8 cellular contexts compared by ENCODE assay signal in genomic region chr16:85611455-85612190, GRCh38. TPM values are rescaled to one million over a fixed set of nuclear protein-coding genes. Genes with fewer than 3 reads are reported as not detected.
A peak's percentile ranks its signal among the peaks of the same experiment; 100 is the strongest.
DNase-seq lines count a peak whose midpoint lies in the region; ATAC-seq, FAIRE-seq and TF ChIP-seq lines count a peak whose summit lies in the region.

No MANE protein-coding gene starts in this region.

- no peaks in the 10 kb centered on the region for H3K27me3 Mint-ChIP-seq in activated CD8-positive, alpha-beta T cell treated with anti-CD3 and anti-CD28 coated beads for 36 hours
- H3K27me3 Mint-ChIP-seq in stimulated activated memory B cell treated with anti-CD40 and anti-IgM and Interleukin-4, amounts not matched to agents 10 μg/mL and 1 μg/mL and 100 μg/mL, for 72 hours, result no peaks in the 10 kb centered on the region

- 0 out of 2 replicates have a peak, but pooled peaks have one; percentile 6 for TF ChIP-seq POLR2A in H54 (IDR thresholded peaks at IDR 0.05; ENCODE audit: low read depth, low read length)

- H2AK5ac ChIP-seq in mesenchymal stem cell (ENCODE audit: low read length, severe bottlenecking), result no peak overlapping the region

- H2BK12ac ChIP-seq in mesenchymal stem cell (ENCODE audit: low read length in 2 of 2), result peak overlapping the region; percentile 44 to 93

- peaks cover 50% of the 10 kb centered on the region for H3K4me1 Mint-ChIP-seq in activated CD8-positive, alpha-beta T cell treated with anti-CD3 and anti-CD28 coated beads for 36 hours (ENCODE audit: low read depth)
- peaks cover 57% of the 10 kb centered on the region for H3K4me1 Mint-ChIP-seq in stimulated activated memory B cell treated with anti-CD40 and anti-IgM and Interleukin-4, amounts not matched to agents 10 μg/mL and 1 μg/mL and 100 μg/mL, for 72 hours

- peak; percentile 4 for ATAC-seq in activated CD8-positive, alpha-beta T cell treated with anti-CD3 and anti-CD28 coated beads for 36 hours
- ATAC-seq in stimulated activated memory B cell treated with anti-CD40 and anti-IgM and Interleukin-4, amounts not matched to agents 10 μg/mL and 1 μg/mL and 100 μg/mL, for 72 hours, result peak; percentile 1
- no peak for ATAC-seq in GM21360 (IDR thresholded peaks at IDR 0.05; ENCODE audit: unreplicated experiment)

- H3K4me3 ChIP-seq in mesenchymal stem cell (ENCODE audit: insufficient read depth in 1 of 2, low read depth in 1 of 2, low read length in 2 of 2), result peak overlapping the region; percentile 59 to 74

- no peaks in the 10 kb centered on the region for H3K9me3 Mint-ChIP-seq in activated CD8-positive, alpha-beta T cell treated with anti-CD3 and anti-CD28 coated beads for 36 hours
- H3K9me3 Mint-ChIP-seq in stimulated activated memory B cell treated with anti-CD40 and anti-IgM and Interleukin-4, amounts not matched to agents 10 μg/mL and 1 μg/mL and 100 μg/mL, for 72 hours, result no peaks in the 10 kb centered on the region

- peaks cover 64% of the 10 kb centered on the region for H3K4me1 ChIP-seq in mesenchymal stem cell (ENCODE audit: control insufficient read depth, insufficient read depth, low read depth, low read length)

- no peaks in the 10 kb centered on the region for H3K27me3 ChIP-seq in mesenchymal stem cell (ENCODE audit: control insufficient read depth in 1 of 2, insufficient read depth in 1 of 2, low read length in 2 of 2)

- H3K36me3 Mint-ChIP-seq in activated CD8-positive, alpha-beta T cell treated with anti-CD3 and anti-CD28 coated beads for 36 hours (ENCODE audit: low read depth), result no peaks in the 10 kb centered on the region
- H3K36me3 Mint-ChIP-seq in stimulated activated memory B cell treated with anti-CD40 and anti-IgM and Interleukin-4, amounts not matched to agents 10 μg/mL and 1 μg/mL and 100 μg/mL, for 72 hours, result no peaks in the 10 kb centered on the region

- FAIRE-seq in H54 (lab: Jason Lieb, UNC), result no peak

- H2BK15ac ChIP-seq in mesenchymal stem cell (ENCODE audit: low read depth, poor library complexity, severe bottlenecking), result peak overlapping the region; percentile 94

- peak overlapping the region; percentile 91 to 98 for H3K18ac ChIP-seq in mesenchymal stem cell (ENCODE audit: low read depth in 1 of 2, low read length in 2 of 2)

- H2AFZ ChIP-seq in mesenchymal stem cell (ENCODE audit: low read depth, low read length), result no peak overlapping the region

- H4K8ac ChIP-seq in mesenchymal stem cell (ENCODE audit: low read length), result peak overlapping the region; percentile 90

- no peak overlapping the region for H3K27ac Mint-ChIP-seq in activated CD8-positive, alpha-beta T cell treated with anti-CD3 and anti-CD28 coated beads for 36 hours
- H3K27ac Mint-ChIP-seq in stimulated activated memory B cell treated with anti-CD40 and anti-IgM and Interleukin-4, amounts not matched to agents 10 μg/mL and 1 μg/mL and 100 μg/mL, for 72 hours, result no peak overlapping the region

- H3K9ac ChIP-seq in mesenchymal stem cell (ENCODE audit: low read length), result peak overlapping the region; percentile 85

- peak overlapping the region; percentile 77 to 90 for H3K4ac ChIP-seq in mesenchymal stem cell (ENCODE audit: low read depth in 1 of 2, low read length in 2 of 2)

- no peaks in the 10 kb centered on the region for H3K9me3 ChIP-seq in mesenchymal stem cell (ENCODE audit: control insufficient read depth, low read length)

- POLR2A ChIA-PET in activated CD8-positive, alpha-beta T cell treated with anti-CD3 and anti-CD28 coated beads for 36 hours (lab: Charles Lee), result interaction anchor here (1.0 to 5.8 kb wide), 6 partner anchors 42 to 303 kb away, joined by 3 to 52 read pairs (median 4); no protein-coding TSS in a partner anchor

- H2BK120ac ChIP-seq in mesenchymal stem cell (ENCODE audit: low read depth, low read length), result peak overlapping the region; percentile 95

- H3K14ac ChIP-seq in mesenchymal stem cell (ENCODE audit: low read length in 2 of 2), result peak overlapping the region in 1 of 2 experiments; percentile 70

- H3K79me1 ChIP-seq in mesenchymal stem cell (replicated peaks; ENCODE audit: low read length, poor library complexity, severe bottlenecking), result peaks cover 33% of the 10 kb centered on the region

- H3K23ac ChIP-seq in mesenchymal stem cell (ENCODE audit: low read length in 2 of 2), result peak overlapping the region in 1 of 2 experiments; percentile 94

- peak overlapping the region; percentile 96 for H4K91ac ChIP-seq in mesenchymal stem cell (ENCODE audit: low read length)

- WGBS in mesenchymal stem cell, result 0% methylated on average over 23 of the region's 83 CpGs

- DNase-seq in AG08395 (ENCODE audit: low spot score) (peak; percentile 86), H54 (ENCODE audit: insufficient read length, low spot score) (peak; percentile 83), NCI-H524 (lab: John Stamatoyannopoulos, UW) (peak; percentile 89 to 93), epidermal melanocyte (ENCODE audit: insufficient read length, low spot score) (peak; percentile 71), mesenchymal stem cell (peak; percentile 85)
- DNase-seq in activated CD8-positive, alpha-beta T cell treated with anti-CD3 and anti-CD28 coated beads for 36 hours, result peak; percentile 67

- no peak for TF ChIP-seq CTCF in activated CD8-positive, alpha-beta T cell treated with anti-CD3 and anti-CD28 coated beads for 36 hours (IDR thresholded peaks at IDR 0.05)

- H3K36me3 ChIP-seq in mesenchymal stem cell (ENCODE audit: control insufficient read depth in 1 of 2, insufficient read depth in 2 of 2, low read depth in 1 of 2, low read length in 2 of 2), result peaks cover 0 to 9% of the 10 kb centered on the region in 2 experiments

- CTCF ChIA-PET in activated CD8-positive, alpha-beta T cell treated with anti-CD3 and anti-CD28 coated beads for 36 hours (lab: Charles Lee), result interaction anchor here (0.7 to 5.0 kb wide), 14 partner anchors 39 to 221 kb away, joined by 3 to 46 read pairs (median 5); no protein-coding TSS in a partner anchor

- H3K27ac ChIP-seq in mesenchymal stem cell (ENCODE audit: low read length, poor library complexity, severe bottlenecking), result peak overlapping the region; percentile 58

- intact Hi-C loops in activated CD8-positive, alpha-beta T cell treated with anti-CD3 and anti-CD28 coated beads for 36 hours (cut with micrococcal nuclease), result loop anchor here (2.0 to 5.0 kb wide), 2 partner anchors 53 to 189 kb away; no protein-coding TSS in a partner anchor

- peak overlapping the region; percentile 83 for H2BK5ac ChIP-seq in mesenchymal stem cell (ENCODE audit: low read depth, low read length, poor library complexity, severe bottlenecking)

- H3K4me3 Mint-ChIP-seq in activated CD8-positive, alpha-beta T cell treated with anti-CD3 and anti-CD28 coated beads for 36 hours, result peak overlapping the region; percentile 70
- peak overlapping the region; percentile 77 for H3K4me3 Mint-ChIP-seq in stimulated activated memory B cell treated with anti-CD40 and anti-IgM and Interleukin-4, amounts not matched to agents 10 μg/mL and 1 μg/mL and 100 μg/mL, for 72 hours

- peak overlapping the region; percentile 97 for H3K4me2 ChIP-seq in mesenchymal stem cell (ENCODE audit: low read length, poor library complexity, severe bottlenecking)

RNA-seq across cellular contexts. Expression of gene GSE1, which starts 1.5 kb away (rescaled TPM):
- 10 to 100 TPM; 33.6 to 34.5 TPM for total RNA-seq in activated CD8-positive, alpha-beta T cell treated with anti-CD3 and anti-CD28 coated beads for 36 hours
- polyA plus RNA-seq in mesenchymal stem cell (2013, experiment 1 of 2), result 39.2 TPM
- polyA plus RNA-seq in mesenchymal stem cell (2013, experiment 2 of 2), result 38.5 TPM
